Comparison of ENCODE assay signal across 16 cellular contexts in genomic region chr17:65121368-65121767, GRCh38. TPM values are rescaled to one million over a fixed set of nuclear protein-coding genes. Genes with fewer than 3 reads are reported as not detected.
DNase-seq lines count a peak whose midpoint lies in the region; ATAC-seq and TF ChIP-seq lines count a peak whose summit lies in the region.
"Had no signal": no experiment of that assay in that cellular context is flagged by ENCODE, and none has a peak within 500 bp of the region (broad histone marks: within the 10 kb centered on the region; RNA-seq: fewer than 3 reads in every experiment).

No MANE protein-coding gene starts in this region.

- H3K27ac ChIP-seq in KMS-11 (peak overlapping the region; percentile 49), osteoblast (ENCODE audit: low read depth, low read length) (no peak overlapping the region), mammary epithelial cell (ENCODE audit: insufficient read depth, low read depth, low read length) (no peak overlapping the region)
- H3K27ac ChIP-seq: ovary, VCaP had no signal

- CTCF ChIA-PET in activated CD4-positive, alpha-beta T cell treated with anti-CD3 and anti-CD28 coated beads for 36 hours (lab: Charles Lee), result interaction anchor here (0.6 kb wide), 1 partner anchor 59 kb away, joined by 3 read pairs; no protein-coding TSS in a partner anchor
- CTCF ChIA-PET in mammary epithelial cell (lab: Charles Lee; ENCODE audit: low non-redundant PET), result no interaction called here

- H3K9me3 Mint-ChIP-seq in activated CD4-positive, alpha-beta T cell treated with anti-CD3 and anti-CD28 coated beads for 36 hours (ENCODE audit: low read depth), result no peaks in the 10 kb centered on the region
- peaks cover 10% of the 10 kb centered on the region for H3K9me3 Mint-ChIP-seq in activated T-helper 1 cell treated with anti-CD3 and anti-CD28 coated beads, Interleukin-12 subunit alpha, Interleukin-12 subunit beta, Interleukin-2, Interleukin-4 antibody, amounts not matched to agents 30 ng/mL and 10 ng/mL and 1 ng/mL, durations not matched to agents 14 hours and 24 hours and 36 hours

- intact Hi-C loops in activated CD4-positive, alpha-beta T cell treated with anti-CD3 and anti-CD28 coated beads for 36 hours (cut with DNase I, micrococcal nuclease), result loop anchor here (1.0 to 5.0 kb wide), 6 partner anchors 60 to 459 kb away; partner anchors contain the start of genes GNA13 (in 1 of the 2) and SMURF2 (in 1 of the 2)
- intact Hi-C loops in activated T-helper 1 cell treated with anti-CD3 and anti-CD28 coated beads, Interleukin-12 subunit alpha, Interleukin-12 subunit beta, Interleukin-2, Interleukin-4 antibody, amounts not matched to agents 30 ng/mL and 10 ng/mL and 1 ng/mL, durations not matched to agents 14 hours and 24 hours and 36 hours (cut with micrococcal nuclease), result loop anchor here (5.0 kb wide), 1 partner anchor 436 kb away; no protein-coding TSS in a partner anchor
- intact Hi-C loops in mammary epithelial cell (cut with micrococcal nuclease), result no loop called here

- H3K27me3 ChIP-seq in KMS-11 (ENCODE audit: insufficient read depth, low read depth), result no peaks in the 10 kb centered on the region
- H3K27me3 ChIP-seq in osteoblast (ENCODE audit: insufficient read depth, low read length), result peaks cover 2% of the 10 kb centered on the region
- H3K27me3 ChIP-seq in mammary epithelial cell (ENCODE audit: insufficient read depth, low read length), result no peaks in the 10 kb centered on the region
- H3K27me3 ChIP-seq: ovary had no signal

- dilution Hi-C loops in mammary epithelial cell (cut with HindIII; ENCODE audit: low sequenced_read_pairs), result no loop called here

- no TSS peak for BruUV-seq in mammary epithelial cell (replicated peaks; lab: Mats Ljungman, UMichigan)

- POLR2A ChIA-PET in activated CD4-positive, alpha-beta T cell treated with anti-CD3 and anti-CD28 coated beads for 36 hours (lab: Charles Lee), result no interaction called here

- H3K36me3 ChIP-seq in KMS-11 (ENCODE audit: insufficient read depth) (no peaks in the 10 kb centered on the region), osteoblast (ENCODE audit: insufficient read depth, low read length) (no peaks in the 10 kb centered on the region), mammary epithelial cell (ENCODE audit: insufficient read depth, low read length) (no peaks in the 10 kb centered on the region)
- H3K36me3 ChIP-seq: ovary had no signal

- H2AFZ ChIP-seq in KMS-11 (ENCODE audit: low read depth) (peak overlapping the region; percentile 72), osteoblast (ENCODE audit: low read length) (peak overlapping the region; percentile 46), mammary epithelial cell (ENCODE audit: low read depth, low read length) (no peak overlapping the region)

- no peak overlapping the region for H3K4me3 ChIP-seq in KMS-11 (IDR thresholded peaks at IDR 0.05; ENCODE audit: insufficient read depth, low read depth, low read length)
- no peak overlapping the region for H3K4me3 ChIP-seq in osteoblast (ENCODE audit: insufficient read depth, low read length)
- no peak overlapping the region for H3K4me3 ChIP-seq in mammary epithelial cell (replicated peaks in 1 of 3; ENCODE audit: insufficient read depth in 1 of 3, low read depth in 2 of 3, low read length in 3 of 3)
- H3K4me3 ChIP-seq: ovary had no signal

- in situ Hi-C loops in mammary epithelial cell (cut with MboI; ENCODE audit: low sequenced_read_pairs in 2 of 2), result loop anchor here in 1 of 2 donors (25.0 kb wide), 1 partner anchor 134 kb away; no protein-coding TSS in a partner anchor

- peak; percentile 17 for ATAC-seq in activated CD4-positive, alpha-beta T cell treated with anti-CD3 and anti-CD28 coated beads for 36 hours

- H3K4me1 Mint-ChIP-seq in activated CD4-positive, alpha-beta T cell treated with anti-CD3 and anti-CD28 coated beads for 36 hours, result peaks cover 22% of the 10 kb centered on the region
- H3K4me1 Mint-ChIP-seq in activated T-helper 1 cell treated with anti-CD3 and anti-CD28 coated beads, Interleukin-12 subunit alpha, Interleukin-12 subunit beta, Interleukin-2, Interleukin-4 antibody, amounts not matched to agents 30 ng/mL and 10 ng/mL and 1 ng/mL, durations not matched to agents 14 hours and 24 hours and 36 hours (ENCODE audit: low read depth), result peaks cover 32% of the 10 kb centered on the region

- H3K4me3 Mint-ChIP-seq in activated CD4-positive, alpha-beta T cell treated with anti-CD3 and anti-CD28 coated beads for 36 hours, result no peak overlapping the region
- H3K4me3 Mint-ChIP-seq in activated T-helper 1 cell treated with anti-CD3 and anti-CD28 coated beads, Interleukin-12 subunit alpha, Interleukin-12 subunit beta, Interleukin-2, Interleukin-4 antibody, amounts not matched to agents 30 ng/mL and 10 ng/mL and 1 ng/mL, durations not matched to agents 14 hours and 24 hours and 36 hours, result peak overlapping the region; percentile 82

- H3K4me1 ChIP-seq in KMS-11 (ENCODE audit: low read depth, poor library complexity, severe bottlenecking) (peaks cover 42% of the 10 kb centered on the region), osteoblast (ENCODE audit: insufficient read depth, low read length) (peaks cover 11% of the 10 kb centered on the region), mammary epithelial cell (ENCODE audit: insufficient read depth, low read length) (peaks cover 12% of the 10 kb centered on the region)

- H3K4me2 ChIP-seq in KMS-11, result peak overlapping the region; percentile 59
- no peak overlapping the region for H3K4me2 ChIP-seq in osteoblast (ENCODE audit: insufficient read depth, low read length)
- H3K4me2 ChIP-seq in mammary epithelial cell (ENCODE audit: insufficient read depth, low read depth, low read length), result no peak overlapping the region

- H3K9me3 ChIP-seq in osteoblast (ENCODE audit: low read depth, low read length) (no peaks in the 10 kb centered on the region), mammary epithelial cell (replicated peaks; ENCODE audit: insufficient read depth, low read length) (no peaks in the 10 kb centered on the region)
- H3K9me3 ChIP-seq: ovary had no signal

- H3K79me2 ChIP-seq in KMS-11 (ENCODE audit: insufficient read depth, low read depth) (no peaks in the 10 kb centered on the region), osteoblast (ENCODE audit: insufficient read depth, low read length) (no peaks in the 10 kb centered on the region), mammary epithelial cell (ENCODE audit: insufficient read depth, low read length) (no peaks in the 10 kb centered on the region)

- 65% methylated on average over 5 of the region's 6 CpGs for WGBS in mammary epithelial cell (ENCODE audit: low coverage, missing lambda C conversion rate)

- no peak for TF ChIP-seq CTCF in KMS-11 (conservative IDR thresholded peaks at IDR 0.05; ENCODE audit: low read depth, low read length)
- no peak for TF ChIP-seq CTCF in osteoblast (IDR thresholded peaks at IDR 0.05; ENCODE audit: extremely low read depth, low read depth, low read length)
- TF ChIP-seq CTCF in mammary epithelial cell (conservative IDR thresholded peaks at IDR 0.05 in 1 of 2, IDR thresholded peaks at IDR 0.05 in 1 of 2; ENCODE audit: extremely low read depth in 1 of 2, insufficient read depth in 1 of 2, low read depth in 1 of 2, low read length in 2 of 2), result no peak

- peaks cover 4% of the 10 kb centered on the region for H3K27me3 Mint-ChIP-seq in activated CD4-positive, alpha-beta T cell treated with anti-CD3 and anti-CD28 coated beads for 36 hours
- no peaks in the 10 kb centered on the region for H3K27me3 Mint-ChIP-seq in activated T-helper 1 cell treated with anti-CD3 and anti-CD28 coated beads, Interleukin-12 subunit alpha, Interleukin-12 subunit beta, Interleukin-2, Interleukin-4 antibody, amounts not matched to agents 30 ng/mL and 10 ng/mL and 1 ng/mL, durations not matched to agents 14 hours and 24 hours and 36 hours (ENCODE audit: insufficient read depth)

- DNase-seq in activated CD4-positive, alpha-beta T cell treated with anti-CD3 and anti-CD28 coated beads for 36 hours, result no peak
- no peak for DNase-seq in activated CD4-positive, alpha-beta T cell treated with anti-CD3 and anti-CD28 coated beads, Interleukin-2, amount 50 U/mL, for 1 hour
- no peak for DNase-seq in activated T-helper 1 cell treated with anti-CD3 and anti-CD28 coated beads, Interleukin-12 subunit alpha, Interleukin-12 subunit beta, Interleukin-2, Interleukin-4 antibody, amounts not matched to agents 30 ng/mL and 10 ng/mL and 1 ng/mL, durations not matched to agents 14 hours and 24 hours and 36 hours (ENCODE audit: low spot score)
- no peak for DNase-seq in osteoblast (ENCODE audit: insufficient read length, low spot score, missing footprints)
- DNase-seq in OCI-M1 (lab: John Stamatoyannopoulos, UW), result no peak
- no peak for DNase-seq in mammary epithelial cell
- no peak for DNase-seq in midbrain (lab: John Stamatoyannopoulos, UW)
- DNase-seq: activated CD8-positive, alpha-beta memory T cell treated with anti-CD3 and anti-CD28 coated beads, Interleukin-2, amount 50 U/mL, for 4 hours; aorta; C1 segment of cervical spinal cord; NCI-H1092; NCI-H748 treated with DMSO at 0.1 percent for 48 hours; ovary; trophoblast cell had no signal

- H4K20me1 ChIP-seq in KMS-11 (ENCODE audit: insufficient read depth), result no peaks in the 10 kb centered on the region
- H4K20me1 ChIP-seq in osteoblast (ENCODE audit: insufficient read depth, low read length), result no peaks in the 10 kb centered on the region
- H4K20me1 ChIP-seq in mammary epithelial cell (ENCODE audit: insufficient read depth, low read length), result no peaks in the 10 kb centered on the region

- H3K9ac ChIP-seq in KMS-11, result peak overlapping the region; percentile 22; the same call in 1 of the 2 replicates
- H3K9ac ChIP-seq in mammary epithelial cell (ENCODE audit: insufficient read depth, low read length), result no peak overlapping the region

- H3K27ac Mint-ChIP-seq in activated CD4-positive, alpha-beta T cell treated with anti-CD3 and anti-CD28 coated beads for 36 hours, result peak overlapping the region; percentile 98
- peak overlapping the region; percentile 89 for H3K27ac Mint-ChIP-seq in activated T-helper 1 cell treated with anti-CD3 and anti-CD28 coated beads, Interleukin-12 subunit alpha, Interleukin-12 subunit beta, Interleukin-2, Interleukin-4 antibody, amounts not matched to agents 30 ng/mL and 10 ng/mL and 1 ng/mL, durations not matched to agents 14 hours and 24 hours and 36 hours

- H3K36me3 Mint-ChIP-seq in activated CD4-positive, alpha-beta T cell treated with anti-CD3 and anti-CD28 coated beads for 36 hours (ENCODE audit: low read depth), result no peaks in the 10 kb centered on the region
- no peaks in the 10 kb centered on the region for H3K36me3 Mint-ChIP-seq in activated T-helper 1 cell treated with anti-CD3 and anti-CD28 coated beads, Interleukin-12 subunit alpha, Interleukin-12 subunit beta, Interleukin-2, Interleukin-4 antibody, amounts not matched to agents 30 ng/mL and 10 ng/mL and 1 ng/mL, durations not matched to agents 14 hours and 24 hours and 36 hours (ENCODE audit: low read depth)

RNA-seq across cellular contexts. Expression of gene RGS9, which starts 15.8 kb away (rescaled TPM):
- total RNA-seq in activated CD4-positive, alpha-beta T cell treated with anti-CD3 and anti-CD28 coated beads for 36 hours, result 1 to 10 TPM; 1.6 to 1.8 TPM
- total RNA-seq in activated T-helper 1 cell treated with anti-CD3 and anti-CD28 coated beads, Interleukin-12 subunit alpha, Interleukin-12 subunit beta, Interleukin-2, Interleukin-4 antibody, amounts not matched to agents 30 ng/mL and 10 ng/mL and 1 ng/mL, durations not matched to agents 14 hours and 24 hours and 36 hours, result 1.1 and 1.8 TPM in 2 replicates
- 0.36 and 0.59 TPM in 2 replicates for total RNA-seq in osteoblast
- 1 to 10 TPM; 2.8 to 3.5 TPM for total RNA-seq in mammary epithelial cell
- 0.93 TPM for polyA plus RNA-seq in mammary epithelial cell
- polyA minus RNA-seq in mammary epithelial cell, result 3.3 TPM
